In the genomic region with DNA sequence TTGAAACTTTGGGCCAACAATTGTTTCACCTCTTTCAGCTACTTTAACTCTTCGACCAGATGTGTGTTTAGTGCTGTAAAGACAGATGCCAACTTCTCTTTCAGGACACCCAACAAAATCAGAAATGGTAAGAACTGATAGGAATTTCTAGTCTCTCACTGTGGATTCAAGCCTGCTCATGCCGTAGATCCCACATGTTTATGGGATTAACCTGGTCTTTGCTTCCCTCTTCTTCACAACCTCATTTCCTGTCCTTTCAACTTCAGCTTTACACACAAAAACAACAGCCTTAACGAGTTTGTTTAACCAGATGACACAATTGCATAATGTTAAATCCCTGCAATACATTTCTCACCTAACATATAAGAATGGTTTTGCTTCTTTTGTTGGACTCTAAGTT, we compare ENCODE assay signal across 18 cellular contexts.
DNase-seq lines count a peak whose midpoint lies in the region; ATAC-seq, FAIRE-seq and TF ChIP-seq lines count a peak whose summit lies in the region.
"Had no signal": no experiment of that assay in that cellular context is flagged by ENCODE, and none has a peak within 500 bp of the region (broad histone marks: within the 10 kb centered on the region; RNA-seq: fewer than 3 reads in every experiment).

No MANE protein-coding gene starts in this region.

- H2BK15ac ChIP-seq in mesendoderm (replicated peaks; ENCODE audit: low read depth), result no peak overlapping the region

- H3K36me3 ChIP-seq in GM23338 (ENCODE audit: insufficient read depth) (no peaks in the 10 kb centered on the region), PC-3 (ENCODE audit: low read depth, low read length) (no peaks in the 10 kb centered on the region), mesendoderm (ENCODE audit: control insufficient read depth, insufficient read depth, low read length) (no peaks in the 10 kb centered on the region), Karpas-422 (ENCODE audit: insufficient read depth, low read length) (no peaks in the 10 kb centered on the region)
- H3K36me3 ChIP-seq: HAP-1 had no signal

- H4K20me1 ChIP-seq in GM23338 (replicated peaks; ENCODE audit: insufficient read depth) (no peaks in the 10 kb centered on the region), PC-3 (ENCODE audit: low read length) (no peaks in the 10 kb centered on the region), Karpas-422 (ENCODE audit: insufficient read depth, low read depth, low read length) (no peaks in the 10 kb centered on the region)

- H3K4me3 Mint-ChIP-seq in GM23338, result no peak overlapping the region
- H3K4me3 Mint-ChIP-seq: CD14-positive monocyte; CD8-positive, alpha-beta T cell had no signal

- FAIRE-seq in frontal cortex (lab: Jason Lieb, UNC), result no peak
- FAIRE-seq: D721Med, GM12878, GM18507 had no signal

- no peak overlapping the region; the same call in 1 of the 2 replicates for H3K27ac Mint-ChIP-seq in GM23338
- H3K27ac Mint-ChIP-seq: CD14-positive monocyte; CD8-positive, alpha-beta T cell had no signal

- no peaks in the 10 kb centered on the region for H3K9me2 ChIP-seq in GM23338 (ENCODE audit: insufficient read depth)
- no peaks in the 10 kb centered on the region for H3K9me2 ChIP-seq in PC-3 (replicated peaks; ENCODE audit: low read length)
- no peaks in the 10 kb centered on the region for H3K9me2 ChIP-seq in Karpas-422 (replicated peaks; ENCODE audit: insufficient read depth, low read length)

- H3K23ac ChIP-seq in mesendoderm (ENCODE audit: low read length), result no peak overlapping the region

- H3K9me3 ChIP-seq in PC-3 (ENCODE audit: low read length) (no peaks in the 10 kb centered on the region), Karpas-422 (ENCODE audit: low read length) (peaks cover 60% of the 10 kb centered on the region)
- H3K9me3 ChIP-seq: HAP-1 had no signal

- H3K9me3 Mint-ChIP-seq in GM23338, result no peaks in the 10 kb centered on the region

- no CpG with 5 or more reads among the region's 3 CpGs for WGBS in mesendoderm (ENCODE audit: extremely low coverage, insufficient coverage, low lambda C conversion rate)

- DNase-seq in DMS153 (lab: John Stamatoyannopoulos, UW), result peak; percentile 7
- no peak for DNase-seq in DMS153 treated with DMSO at 0.1 percent for 48 hours (lab: John Stamatoyannopoulos, UW; ENCODE audit: unreplicated experiment)
- DNase-seq in GM23338 (ENCODE audit: low spot score), result peak; percentile 8
- DNase-seq in PC-3, result no peak
- DNase-seq in mesendoderm, result peak; percentile 58
- no peak for DNase-seq in Karpas-422
- DNase-seq in SK-N-DZ (ENCODE audit: low spot score), result no peak
- no peak for DNase-seq in frontal cortex (ENCODE audit: low spot score in 2 of 2)
- DNase-seq: CD8-positive, alpha-beta T cell; COR-L47; DMS79; GM23248 had no signal

- no peak overlapping the region for H3K4ac ChIP-seq in mesendoderm (ENCODE audit: low read depth, low read length)

- H3K27me3 ChIP-seq in GM23338 (ENCODE audit: insufficient read depth) (no peaks in the 10 kb centered on the region), PC-3 (ENCODE audit: low read length) (peaks cover 7% of the 10 kb centered on the region; the same call in 1 of the 2 replicates), mesendoderm (ENCODE audit: insufficient read depth, low read length, poor library complexity) (no peaks in the 10 kb centered on the region), Karpas-422 (ENCODE audit: low read length) (no peaks in the 10 kb centered on the region)

- H2BK5ac ChIP-seq in mesendoderm (ENCODE audit: low read length), result no peak overlapping the region

- no peak overlapping the region for H3K18ac ChIP-seq in mesendoderm (ENCODE audit: low read length)

- H2AK5ac ChIP-seq in mesendoderm (ENCODE audit: low read length), result no peak overlapping the region

- H3K79me2 ChIP-seq in GM23338 (replicated peaks; ENCODE audit: insufficient read depth), result no peaks in the 10 kb centered on the region
- no peaks in the 10 kb centered on the region for H3K79me2 ChIP-seq in PC-3 (ENCODE audit: low read length)
- H3K79me2 ChIP-seq in mesendoderm (ENCODE audit: control insufficient read depth, insufficient read depth, low read length), result no peaks in the 10 kb centered on the region
- no peaks in the 10 kb centered on the region for H3K79me2 ChIP-seq in Karpas-422 (ENCODE audit: low read length)

- H3F3A ChIP-seq in GM23338 (replicated peaks; ENCODE audit: low read depth) (no peaks in the 10 kb centered on the region), PC-3 (ENCODE audit: low read length, unreplicated experiment) (no peaks in the 10 kb centered on the region)

- no TSS peak for BruUV-seq in PC-3 (replicated peaks; lab: Mats Ljungman, UMichigan)

- TF ChIP-seq CTCF in GM23338 (conservative IDR thresholded peaks at IDR 0.05; ENCODE audit: low read depth in 2 of 2) (no peak), PC-3 (conservative IDR thresholded peaks at IDR 0.05; ENCODE audit: low read depth, low read length) (no peak)

- ATAC-seq in GM23338 (no peak), PC-3 (no peak)
- ATAC-seq: CD8-positive, alpha-beta T cell; GM12878 had no signal

- no peak overlapping the region for H4K8ac ChIP-seq in mesendoderm (ENCODE audit: low read depth, low read length)

- H3K9ac ChIP-seq in PC-3 (ENCODE audit: low read length), result no peak overlapping the region
- no peak overlapping the region for H3K9ac ChIP-seq in mesendoderm (ENCODE audit: low read length)
- H3K9ac ChIP-seq in Karpas-422 (ENCODE audit: low read length), result no peak overlapping the region
- H3K9ac ChIP-seq: GM23248 had no signal

- peak overlapping the region; percentile 41 for H3K4me2 ChIP-seq in GM23338
- no peak overlapping the region for H3K4me2 ChIP-seq in PC-3 (ENCODE audit: low read length)
- H3K4me2 ChIP-seq in mesendoderm (ENCODE audit: low read length), result no peak overlapping the region
- H3K4me2 ChIP-seq in Karpas-422 (ENCODE audit: low read depth, low read length, poor library complexity, severe bottlenecking), result no peak overlapping the region

- no peak overlapping the region for H2BK120ac ChIP-seq in mesendoderm (ENCODE audit: low read depth, low read length)

- intact Hi-C loops in PC-3 (cut with micrococcal nuclease), result no loop called here

- no peak overlapping the region for H3K56ac ChIP-seq in mesendoderm (ENCODE audit: low read length)

- H3K4me1 ChIP-seq in GM23338 (ENCODE audit: insufficient read depth) (peaks cover 11% of the 10 kb centered on the region), PC-3 (ENCODE audit: insufficient read depth, low read length) (no peaks in the 10 kb centered on the region), mesendoderm (ENCODE audit: control insufficient read depth, low read depth, low read length) (no peaks in the 10 kb centered on the region), Karpas-422 (ENCODE audit: low read length) (no peaks in the 10 kb centered on the region)
- H3K4me1 ChIP-seq: HAP-1 had no signal

- CTCF ChIA-PET in PC-3 (lab: Charles Lee), result no interaction called here

- H3K27ac ChIP-seq in GM23338 (ENCODE audit: low read depth) (no peak overlapping the region), PC-3 (ENCODE audit: low read length) (no peak overlapping the region), mesendoderm (ENCODE audit: low read depth, low read length) (no peak overlapping the region), Karpas-422 (ENCODE audit: low read length) (no peak overlapping the region)
- H3K27ac ChIP-seq: 22Rv1, GM23248 had no signal

- no peaks in the 10 kb centered on the region for H3K36me3 Mint-ChIP-seq in GM23338 (ENCODE audit: low read depth)
- H3K36me3 Mint-ChIP-seq: CD14-positive monocyte; CD8-positive, alpha-beta T cell had no signal

- H3K79me1 ChIP-seq in mesendoderm (ENCODE audit: low read length), result no peaks in the 10 kb centered on the region

- 0 out of 2 replicates have a peak overlapping the region, but pooled peaks have one; percentile 21 for H2AFZ ChIP-seq in GM23338
- 0 out of 2 replicates have a peak overlapping the region, but pooled peaks have one; percentile 6 for H2AFZ ChIP-seq in PC-3 (ENCODE audit: low read length)
- H2AFZ ChIP-seq in Karpas-422 (ENCODE audit: low read length), result no peak overlapping the region
- H2AFZ ChIP-seq: GM23248 had no signal

- no peaks in the 10 kb centered on the region for H3K27me3 Mint-ChIP-seq in GM23338 (ENCODE audit: insufficient read depth, low read depth, poor library complexity)

- H3K4me1 Mint-ChIP-seq in GM23338, result peaks cover 6% of the 10 kb centered on the region
- H3K4me1 Mint-ChIP-seq: CD14-positive monocyte had no signal

- POLR2A ChIA-PET in PC-3 (lab: Charles Lee; ENCODE audit: unreplicated experiment), result no interaction called here

- H3K4me3 ChIP-seq in GM23338 (no peak overlapping the region), PC-3 (ENCODE audit: low read length) (no peak overlapping the region), mesendoderm (ENCODE audit: low read length) (no peak overlapping the region), Karpas-422 (ENCODE audit: low read length) (no peak overlapping the region)
- H3K4me3 ChIP-seq: GM12878, GM23248, HAP-1 had no signal

- H4K5ac ChIP-seq in mesendoderm (ENCODE audit: low read length), result no peak overlapping the region

TF ChIP-seq in GM23338, 12 proteins besides CTCF, POLR2A, EP300 and RAD21 (continues in another document):
- no peak for TF ChIP-seq CREB1 (CRISPR knock-in tag; IDR thresholded peaks at IDR 0.05; ENCODE audit: low read depth)

Comparison
In these comparisons a context has a peak if more than half of its experiments do, and no peak if none do; other contexts are left out.
1. DNase-seq: peak in DMS153 (single experiment), GM23338 (single experiment) and mesendoderm (single experiment); none in DMS153 treated with DMSO at 0.1 percent for 48 hours (single experiment), PC-3 (single experiment), Karpas-422 (single experiment), SK-N-DZ (single experiment) and frontal cortex (0 of 2).